ENCODE assay signal across 15 cellular contexts in genomic region chr21:36100971-36101641, GRCh38. TPM values are rescaled to one million over a fixed set of nuclear protein-coding genes. Genes with fewer than 3 reads are reported as not detected.
DNase-seq lines count a peak whose midpoint lies in the region; ATAC-seq, FAIRE-seq and TF ChIP-seq lines count a peak whose summit lies in the region.
"Had no signal": no experiment of that assay in that cellular context is flagged by ENCODE, and none has a peak within 500 bp of the region (broad histone marks: within the 10 kb centered on the region; RNA-seq: fewer than 3 reads in every experiment).

No MANE protein-coding gene starts in this region.

- in situ Hi-C loops in GM12878 (cut with MboI): no loop called here

- no peak overlapping the region for H2BK15ac ChIP-seq in mesendoderm (replicated peaks; ENCODE audit: low read depth)

- TF ChIP-seq RAD21 in GM12878 (IDR thresholded peaks at IDR 0.05; ENCODE audit: insufficient read depth, low read depth, low read length): no peak

- peaks cover 32% of the 10 kb centered on the region for H3K9me3 Mint-ChIP-seq in GM23338
- H3K9me3 Mint-ChIP-seq: CD4-positive, alpha-beta memory T cell; HFFc6 had no signal

- H2BK120ac ChIP-seq in mesendoderm (ENCODE audit: low read depth, low read length): peak overlapping the region; percentile 68

- H3K56ac ChIP-seq in mesendoderm (ENCODE audit: low read length): no peak overlapping the region

- no peak overlapping the region for H4K8ac ChIP-seq in mesendoderm (ENCODE audit: low read depth, low read length)

- no peak overlapping the region for H2AK5ac ChIP-seq in mesendoderm (ENCODE audit: low read length)

- H3K4me1 Mint-ChIP-seq in GM23338: peaks cover 76% of the 10 kb centered on the region

- peaks cover 14% of the 10 kb centered on the region for H3K27me3 Mint-ChIP-seq in GM23338 (ENCODE audit: insufficient read depth, low read depth, poor library complexity)

- H3K4me3 ChIP-seq in GM23338 (no peak overlapping the region), MM.1S (ENCODE audit: low read length) (no peak overlapping the region), GM12878 (no peak overlapping the region), mesendoderm (ENCODE audit: low read length) (no peak overlapping the region)
- H3K4me3 ChIP-seq: BLaER1 had no signal

- intact Hi-C loops in GM12878 (cut with micrococcal nuclease; ENCODE audit: unreplicated experiment): no loop called here

- H3K4me3 Mint-ChIP-seq in GM23338: no peak overlapping the region; the same call in 2 of the 3 replicates
- H3K4me3 Mint-ChIP-seq: CD4-positive, alpha-beta memory T cell; HFFc6 had no signal

- H3K27me3 ChIP-seq in GM23338 (ENCODE audit: insufficient read depth) (no peaks in the 10 kb centered on the region), MM.1S (replicated peaks; ENCODE audit: insufficient read depth, low read length) (no peaks in the 10 kb centered on the region), GM12878 (replicated peaks in 1 of 2; ENCODE audit: control insufficient read depth in 2 of 2, insufficient read depth in 2 of 2, low read length in 1 of 2) (peaks cover 0 to 5% of the 10 kb centered on the region in 2 experiments; a peak in 2 of 4 replicates), mesendoderm (ENCODE audit: insufficient read depth, low read length, poor library complexity) (no peaks in the 10 kb centered on the region)
- H3K27me3 ChIP-seq: BLaER1 had no signal

- ATAC-seq in GM23338: no peak
- peak; percentile 56 for ATAC-seq in GM12878
- ATAC-seq in HG03097 (IDR thresholded peaks at IDR 0.05; ENCODE audit: low FRiP score, unreplicated experiment): no peak
- no peak for ATAC-seq in HG02981 (IDR thresholded peaks at IDR 0.05; ENCODE audit: unreplicated experiment)

- TF ChIP-seq CTCF in GM23338 (conservative IDR thresholded peaks at IDR 0.05; ENCODE audit: low read depth in 2 of 2) (no peak), MM.1S (IDR thresholded peaks at IDR 0.05; ENCODE audit: low read length) (no peak), GM12878 (IDR thresholded peaks at IDR 0.05 in 2 of 3, conservative IDR thresholded peaks at IDR 0.05 in 1 of 3; ENCODE audit: control insufficient read depth in 2 of 3, extremely low read depth in 1 of 3, insufficient read depth in 1 of 3, low read depth in 3 of 3, low read length in 3 of 3) (no peak)

- H4K20me1 ChIP-seq in GM23338 (replicated peaks; ENCODE audit: insufficient read depth) (no peaks in the 10 kb centered on the region), MM.1S (ENCODE audit: insufficient read depth, low read length) (no peaks in the 10 kb centered on the region), GM12878 (ENCODE audit: control insufficient read depth, insufficient read depth) (no peaks in the 10 kb centered on the region)
- H4K20me1 ChIP-seq: BLaER1 had no signal

- H3K4ac ChIP-seq in mesendoderm (ENCODE audit: low read depth, low read length): no peak overlapping the region

- H3K4me2 ChIP-seq in GM23338 (0 out of 2 replicates have a peak overlapping the region, but pooled peaks have one; percentile 2), MM.1S (ENCODE audit: low read depth, low read length) (peak overlapping the region; percentile 16; the same call in 1 of the 2 replicates), GM12878 (ENCODE audit: control insufficient read depth, insufficient read depth) (no peak overlapping the region), mesendoderm (ENCODE audit: low read length) (no peak overlapping the region)
- H3K4me2 ChIP-seq: BLaER1 had no signal

- H2AFZ ChIP-seq in GM23338 (no peak overlapping the region), MM.1S (ENCODE audit: low read length) (0 out of 2 replicates have a peak overlapping the region, but pooled peaks have one; percentile 5), GM12878 (ENCODE audit: control insufficient read depth, low read depth, low read length) (no peak overlapping the region)

- peak overlapping the region; percentile 97 for H3K27ac Mint-ChIP-seq in GM23338
- H3K27ac Mint-ChIP-seq: CD4-positive, alpha-beta memory T cell; HFFc6 had no signal

- H2BK5ac ChIP-seq in mesendoderm (ENCODE audit: low read length): no peak overlapping the region

- no peaks in the 10 kb centered on the region for H3K79me1 ChIP-seq in mesendoderm (ENCODE audit: low read length)

- FAIRE-seq in GM12878 (lab: Jason Lieb, UNC): no peak
- FAIRE-seq: A204.1, GM12892 had no signal

- RAD21 ChIA-PET in GM12878 (lab: Charles Lee; ENCODE audit: unreplicated experiment): interaction anchor here (0.7 to 1.5 kb wide), 3 partner anchors 41 to 1303 kb away, joined by 3 to 6 read pairs (median 3); partner anchors contain the start of gene SETD4

- H3K4me1 ChIP-seq in GM23338 (ENCODE audit: insufficient read depth) (peaks cover 53% of the 10 kb centered on the region), MM.1S (ENCODE audit: low read length) (peaks cover 15% of the 10 kb centered on the region), GM12878 (ENCODE audit: control insufficient read depth, insufficient read depth, low read length) (peaks cover 4% of the 10 kb centered on the region; the same call in 1 of the 2 replicates), mesendoderm (ENCODE audit: control insufficient read depth, low read depth, low read length) (peaks cover 4% of the 10 kb centered on the region)

- SMC1A ChIA-PET in GM12878 (lab: Charles Lee; ENCODE audit: uncharacterized antibody, unreplicated experiment): interaction anchor here (0.5 to 1.9 kb wide), 9 partner anchors 10 to 74 kb away, joined by 3 to 9 read pairs (median 4); partner anchors contain the start of genes CBR1 and SETD4

- peaks cover 37% of the 10 kb centered on the region; the same call in 2 of the 3 replicates for H3K36me3 Mint-ChIP-seq in GM23338 (ENCODE audit: low read depth)
- H3K36me3 Mint-ChIP-seq: CD4-positive, alpha-beta memory T cell had no signal

- 34% methylated on average over 6 of the region's 6 CpGs for WGBS in GM12878 (ENCODE audit: insufficient coverage, insufficient replicate concordance, low lambda C conversion rate, missing lambda C conversion rate)
- no CpG with 5 or more reads among the region's 6 CpGs for WGBS in mesendoderm (ENCODE audit: extremely low coverage, insufficient coverage, low lambda C conversion rate)

- H3K23ac ChIP-seq in mesendoderm (ENCODE audit: low read length): no peak overlapping the region

- TF ChIP-seq EP300 in GM12878 (IDR thresholded peaks at IDR 0.05; ENCODE audit: borderline replicate concordance in 1 of 2, control insufficient read depth in 1 of 2, low read depth in 2 of 2, low read length in 2 of 2): peak; percentile 7 to 26; a peak in 1 of 4 replicates

- H3K27ac ChIP-seq in GM23338 (ENCODE audit: low read depth): peak overlapping the region; percentile 96
- H3K27ac ChIP-seq in MM.1S (ENCODE audit: low read length): no peak overlapping the region
- H3K27ac ChIP-seq in GM12878 (ENCODE audit: control insufficient read depth, insufficient read depth): no peak overlapping the region
- peak overlapping the region; percentile 54 for H3K27ac ChIP-seq in mesendoderm (ENCODE audit: low read depth, low read length)
- H3K27ac ChIP-seq: BLaER1 had no signal

- peak overlapping the region; percentile 90 for H3K18ac ChIP-seq in mesendoderm (ENCODE audit: low read length)

- no peak for DNase-seq in GM23338 (ENCODE audit: low spot score)
- peak; percentile 63 for DNase-seq in MM.1S
- no peak for DNase-seq in GM12878 (ENCODE audit: low read depth, low spot score)
- no peak for DNase-seq in mesendoderm
- DNase-seq in HuH-7 (ENCODE audit: low spot score): no peak
- DNase-seq: CD4-positive, alpha-beta memory T cell; HFFc6; NCI-H1105; NCI-H1694 had no signal

- H3K79me2 ChIP-seq in GM23338 (replicated peaks; ENCODE audit: insufficient read depth): peaks cover 14% of the 10 kb centered on the region
- H3K79me2 ChIP-seq in MM.1S (ENCODE audit: low read length): no peaks in the 10 kb centered on the region
- no peaks in the 10 kb centered on the region for H3K79me2 ChIP-seq in GM12878 (ENCODE audit: control insufficient read depth, insufficient read depth, low read length)
- no peaks in the 10 kb centered on the region for H3K79me2 ChIP-seq in mesendoderm (ENCODE audit: control insufficient read depth, insufficient read depth, low read length)

- H3K36me3 ChIP-seq in GM23338 (ENCODE audit: insufficient read depth) (no peaks in the 10 kb centered on the region), MM.1S (replicated peaks; ENCODE audit: insufficient read depth, low read length) (no peaks in the 10 kb centered on the region), GM12878 (ENCODE audit: control insufficient read depth in 2 of 2, insufficient read depth in 2 of 2, low read length in 1 of 2) (no peaks in the 10 kb centered on the region), mesendoderm (ENCODE audit: control insufficient read depth, insufficient read depth, low read length) (no peaks in the 10 kb centered on the region)
- H3K36me3 ChIP-seq: BLaER1 had no signal

- POLR2A ChIA-PET in GM12878 (lab: Charles Lee): interaction anchor here (0.6 kb wide), 1 partner anchor 335 kb away, joined by 4 read pairs; no protein-coding TSS in a partner anchor

- BruUV-seq in GM12878 (replicated peaks; lab: Mats Ljungman, UMichigan): no TSS peak

- H3K9ac ChIP-seq in MM.1S (ENCODE audit: low read length): no peak overlapping the region
- H3K9ac ChIP-seq in GM12878 (ENCODE audit: control insufficient read depth, insufficient read depth, low read length): no peak overlapping the region
- H3K9ac ChIP-seq in mesendoderm (ENCODE audit: low read length): no peak overlapping the region
- H3K9ac ChIP-seq: BLaER1 had no signal

- no peak overlapping the region for H4K5ac ChIP-seq in mesendoderm (ENCODE audit: low read length)

- no peaks in the 10 kb centered on the region for H3F3A ChIP-seq in GM23338 (replicated peaks; ENCODE audit: low read depth)
- peaks cover 11% of the 10 kb centered on the region for H3F3A ChIP-seq in MM.1S (ENCODE audit: insufficient read depth, low read length)

- no peak for TF ChIP-seq POLR2A in GM12878 (IDR thresholded peaks at IDR 0.05; ENCODE audit: low read depth, low read length)

- H3K9me2 ChIP-seq in GM23338 (ENCODE audit: insufficient read depth) (no peaks in the 10 kb centered on the region), MM.1S (replicated peaks; ENCODE audit: insufficient read depth, low read length) (no peaks in the 10 kb centered on the region)

- CTCF ChIA-PET in GM12878 (lab: Yijun Ruan, JAX): interaction anchor here (0.7 to 1.4 kb wide), 6 partner anchors 10 to 74 kb away, joined by 3 to 5 read pairs (median 4); no protein-coding TSS in a partner anchor

- H3K9me3 ChIP-seq in MM.1S (replicated peaks; ENCODE audit: insufficient read depth, low read length) (no peaks in the 10 kb centered on the region), GM12878 (replicated peaks; ENCODE audit: control insufficient read depth, insufficient read depth, low read length) (peaks cover 2% of the 10 kb centered on the region; the same call in 1 of the 3 replicates)

RNA-seq across cellular contexts. Expression of gene CBR1, which starts 31.3 kb away (rescaled TPM):
- 487 and 499 TPM in 2 replicates for total RNA-seq in GM23338 (2014; rRNA removed; shearing (Covaris generic))
- polyA plus RNA-seq in GM23338 (2016; fragmentation: Nextera tagmentation; extraction: Ambion mirVana): 273 and 285 TPM in 2 replicates
- total RNA-seq in GM12878 (2013; cell fraction: nucleolus; rRNA removed): 5.4 and 10.0 TPM in 2 replicates
- total RNA-seq in GM12878 (2014; rRNA removed): 103 and 116 TPM in 2 replicates
- 46.8 and 47.6 TPM in 2 replicates for total RNA-seq in GM12878 (2014; rRNA removed; fragmentation: Illumina TruSeq; extraction: Trizol)
- total RNA-seq in GM12878 (2021): 66.6 and 68.0 TPM in 2 replicates
- polyA plus RNA-seq in GM12878 (2011; ENCODE audit: low read depth): 16.0 TPM
- 18.5 and 21.5 TPM in 2 replicates for polyA plus RNA-seq in GM12878 (2011; rRNA removed)
- 38.3 and 60.3 TPM in 2 replicates for polyA plus RNA-seq in GM12878 (2011; cell fraction: cytosol; rRNA removed)
- 24.5 and 34.7 TPM in 2 replicates for polyA plus RNA-seq in GM12878 (2011; cell fraction: nucleus; rRNA removed)
- polyA plus RNA-seq in GM12878 (2012): 22.8 and 25.9 TPM in 2 replicates
- polyA plus RNA-seq in GM12878 (2014; fragmentation: Illumina TruSeq; extraction: Trizol): 26.9 and 37.3 TPM in 2 replicates
- polyA plus RNA-seq in GM12878 (2014; fragmentation: Nextera tagmentation; extraction: Ambion mirVana): 10 to 100 TPM; 16.9 to 42.2 TPM
- polyA plus RNA-seq in GM12878 (2014; rRNA removed): 138 and 139 TPM in 2 replicates
- polyA plus RNA-seq in GM12878 (2016; fragmentation: Nextera tagmentation; extraction: Ambion mirVana): 100 to 1,000 TPM; 119 to 126 TPM
- 8.2 and 14.3 TPM in 2 replicates for polyA minus RNA-seq in GM12878 (2011; rRNA and poly(A)+ RNA removed)
- 5.7 and 9.9 TPM in 2 replicates for polyA minus RNA-seq in GM12878 (2011; cell fraction: cytosol; rRNA and poly(A)+ RNA removed)
- polyA minus RNA-seq in GM12878 (2011; cell fraction: nucleus; rRNA and poly(A)+ RNA removed): 10.4 and 16.0 TPM in 2 replicates
- polyA plus RNA-seq in mesendoderm (2013, experiment 1 of 2): 22.3 TPM
- 22.2 TPM for polyA plus RNA-seq in mesendoderm (2013, experiment 2 of 2)

RNA-seq across cellular contexts. Expression of gene CBR3, which starts 33.8 kb away (rescaled TPM):
- 4.0 and 4.6 TPM in 2 replicates for total RNA-seq in GM23338 (2014; rRNA removed; shearing (Covaris generic))
- polyA plus RNA-seq in GM23338 (2016; fragmentation: Nextera tagmentation; extraction: Ambion mirVana) (8.2 and 8.7 TPM in 2 replicates), GM12878 (2011; rRNA removed) (0.48 and 0.72 TPM in 2 replicates), GM12878 (2014; fragmentation: Illumina TruSeq; extraction: Trizol) (6.6 and 7.5 TPM in 2 replicates), GM12878 (2014; fragmentation: Nextera tagmentation; extraction: Ambion mirVana) (10 to 100 TPM in 1 of 2 experiments, 1 to 10 TPM in 1; 4.4 to 11.9 TPM), GM12878 (2014; rRNA removed) (13.7 and 17.2 TPM in 2 replicates), GM12878 (2016; fragmentation: Nextera tagmentation; extraction: Ambion mirVana) (10 to 100 TPM; 16.2 to 16.4 TPM)
- total RNA-seq in GM12878 (2013; cell fraction: nucleolus; rRNA removed): 0.35 and 0.61 TPM in 2 replicates
- total RNA-seq in GM12878 (2014; rRNA removed) (8.9 and 9.1 TPM in 2 replicates), GM12878 (2014; rRNA removed; fragmentation: Illumina TruSeq; extraction: Trizol) (9.2 and 10.5 TPM in 2 replicates), GM12878 (2021) (14.1 and 15.2 TPM in 2 replicates)
- polyA plus RNA-seq in GM12878 (2011; ENCODE audit: low read depth): 0.93 TPM
- 0.46 and 0.57 TPM in 2 replicates for polyA plus RNA-seq in GM12878 (2011; cell fraction: cytosol; rRNA removed)
- 0.19 and 0.28 TPM in 2 replicates for polyA plus RNA-seq in GM12878 (2011; cell fraction: nucleus; rRNA removed)
- polyA plus RNA-seq in GM12878 (2012): 0.60 and 0.80 TPM in 2 replicates
- 0.22 and 0.46 TPM in 2 replicates for polyA minus RNA-seq in GM12878 (2011; rRNA and poly(A)+ RNA removed)
- not detected in 2 replicates for polyA minus RNA-seq in GM12878 (2011; cell fraction: cytosol; rRNA and poly(A)+ RNA removed)
- polyA minus RNA-seq in GM12878 (2011; cell fraction: nucleus; rRNA and poly(A)+ RNA removed): 0.36 TPM in 1 of 2 replicates, not detected in the other
- 5.7 TPM for polyA plus RNA-seq in mesendoderm (2013, experiment 1 of 2)
- 6.2 TPM for polyA plus RNA-seq in mesendoderm (2013, experiment 2 of 2)
- total RNA-seq: HT-29 had no signal

RNA-seq across cellular contexts. Expression of gene SETD4, which starts 40.8 kb away (rescaled TPM):
- 33.8 and 45.1 TPM in 2 replicates for total RNA-seq in GM23338 (2014; rRNA removed; shearing (Covaris generic))
- 32.5 and 33.1 TPM in 2 replicates for polyA plus RNA-seq in GM23338 (2016; fragmentation: Nextera tagmentation; extraction: Ambion mirVana)
- total RNA-seq in GM12878 (2013; cell fraction: nucleolus; rRNA removed): 64.4 and 79.2 TPM in 2 replicates
- 10.3 and 10.4 TPM in 2 replicates for total RNA-seq in GM12878 (2014; rRNA removed)
- 14.6 and 15.0 TPM in 2 replicates for total RNA-seq in GM12878 (2014; rRNA removed; fragmentation: Illumina TruSeq; extraction: Trizol)
- total RNA-seq in GM12878 (2021): 15.6 and 18.8 TPM in 2 replicates
- polyA plus RNA-seq in GM12878 (2011; ENCODE audit: low read depth): 7.3 TPM
- 21.6 and 23.3 TPM in 2 replicates for polyA plus RNA-seq in GM12878 (2011; rRNA removed)
- polyA plus RNA-seq in GM12878 (2011; cell fraction: cytosol; rRNA removed): 16.9 and 17.7 TPM in 2 replicates
- polyA plus RNA-seq in GM12878 (2011; cell fraction: nucleus; rRNA removed): 39.9 and 45.9 TPM in 2 replicates
- 8.0 and 8.2 TPM in 2 replicates for polyA plus RNA-seq in GM12878 (2012)
- 18.3 and 21.6 TPM in 2 replicates for polyA plus RNA-seq in GM12878 (2014; fragmentation: Illumina TruSeq; extraction: Trizol)
- 10 to 100 TPM; 26.2 to 37.0 TPM for polyA plus RNA-seq in GM12878 (2014; fragmentation: Nextera tagmentation; extraction: Ambion mirVana)
- polyA plus RNA-seq in GM12878 (2014; rRNA removed): 17.6 TPM in 2 replicates
- polyA plus RNA-seq in GM12878 (2016; fragmentation: Nextera tagmentation; extraction: Ambion mirVana): 10 to 100 TPM; 18.0 to 22.6 TPM
- 17.3 and 26.0 TPM in 2 replicates for polyA minus RNA-seq in GM12878 (2011; rRNA and poly(A)+ RNA removed)
- 9.6 and 12.6 TPM in 2 replicates for polyA minus RNA-seq in GM12878 (2011; cell fraction: cytosol; rRNA and poly(A)+ RNA removed)
- 15.8 and 25.6 TPM in 2 replicates for polyA minus RNA-seq in GM12878 (2011; cell fraction: nucleus; rRNA and poly(A)+ RNA removed)
- 20.6 TPM for polyA plus RNA-seq in mesendoderm (2013, experiment 1 of 2)
- 22.2 TPM for polyA plus RNA-seq in mesendoderm (2013, experiment 2 of 2)

RNA-seq across cellular contexts. Expression of gene DOP1B, which starts 55.5 kb away (rescaled TPM):
- 9.9 and 18.0 TPM in 2 replicates for total RNA-seq in GM23338 (2014; rRNA removed; shearing (Covaris generic))
- polyA plus RNA-seq in GM23338 (2016; fragmentation: Nextera tagmentation; extraction: Ambion mirVana): 2.8 and 4.9 TPM in 2 replicates
- 32.4 and 33.1 TPM in 2 replicates for total RNA-seq in GM12878 (2013; cell fraction: nucleolus; rRNA removed)
- 3.5 and 4.0 TPM in 2 replicates for total RNA-seq in GM12878 (2014; rRNA removed)
- 3.8 and 4.3 TPM in 2 replicates for total RNA-seq in GM12878 (2014; rRNA removed; fragmentation: Illumina TruSeq; extraction: Trizol)
- total RNA-seq in GM12878 (2021): 11.0 and 12.2 TPM in 2 replicates
- 1.2 TPM for polyA plus RNA-seq in GM12878 (2011; ENCODE audit: low read depth)
- polyA plus RNA-seq in GM12878 (2011; rRNA removed): 1.2 and 1.6 TPM in 2 replicates
- polyA plus RNA-seq in GM12878 (2011; cell fraction: cytosol; rRNA removed): 1.3 and 1.7 TPM in 2 replicates
- polyA plus RNA-seq in GM12878 (2011; cell fraction: nucleus; rRNA removed): 2.2 and 2.5 TPM in 2 replicates
- polyA plus RNA-seq in GM12878 (2012): 1.2 and 1.5 TPM in 2 replicates
- polyA plus RNA-seq in GM12878 (2014; fragmentation: Illumina TruSeq; extraction: Trizol): 6.0 and 6.6 TPM in 2 replicates
- 1 to 10 TPM; 1.2 to 1.3 TPM for polyA plus RNA-seq in GM12878 (2014; fragmentation: Nextera tagmentation; extraction: Ambion mirVana)
- polyA plus RNA-seq in GM12878 (2014; rRNA removed): 4.7 and 4.8 TPM in 2 replicates
- polyA plus RNA-seq in GM12878 (2016; fragmentation: Nextera tagmentation; extraction: Ambion mirVana): 1 to 10 TPM; 5.6 to 6.3 TPM
- 2.6 and 2.9 TPM in 2 replicates for polyA minus RNA-seq in GM12878 (2011; rRNA and poly(A)+ RNA removed)
- 0.80 and 1.5 TPM in 2 replicates for polyA minus RNA-seq in GM12878 (2011; cell fraction: cytosol; rRNA and poly(A)+ RNA removed)
- polyA minus RNA-seq in GM12878 (2011; cell fraction: nucleus; rRNA and poly(A)+ RNA removed): 2.9 and 4.5 TPM in 2 replicates
- polyA plus RNA-seq in mesendoderm (2013, experiment 1 of 2): 1.9 TPM
- polyA plus RNA-seq in mesendoderm (2013, experiment 2 of 2): 2.1 TPM

Comparison
In these comparisons a context has a peak if more than half of its experiments do, and no peak if none do; other contexts are left out.
1. H3K27ac ChIP-seq: peak in GM23338 (single experiment) and mesendoderm (single experiment); none in MM.1S (single experiment) and GM12878 (single experiment).
2. H3K4me2 ChIP-seq: peak in GM23338 (single experiment) and MM.1S (single experiment); none in GM12878 (single experiment) and mesendoderm (single experiment).